22 cellular contexts compared by ENCODE assay signal in genomic region chr7:37435156-37435555, GRCh38. TPM values are rescaled to one million over a fixed set of nuclear protein-coding genes. Genes with fewer than 3 reads are reported as not detected.
DNase-seq lines count a peak whose midpoint lies in the region; ATAC-seq and TF ChIP-seq lines count a peak whose summit lies in the region.
"Had no signal": no experiment of that assay in that cellular context is flagged by ENCODE, and none has a peak within 500 bp of the region (broad histone marks: within the 10 kb centered on the region; RNA-seq: fewer than 3 reads in every experiment).

No MANE protein-coding gene starts in this region.

- DNase-seq in activated T-cell treated with anti-CD3 and anti-CD28 coated beads, Interleukin-2, amount 50 U/mL, for 72 hours: no peak
- DNase-seq in activated T-cell treated with anti-CD3 and anti-CD28 coated beads for 4 hours (no peak), natural killer cell (no peak), thyroid gland (no peak), OCI-M1 (lab: John Stamatoyannopoulos, UW) (no peak), H4 (ENCODE audit: low spot score) (no peak)
- no peak for DNase-seq in natural killer cell treated with Interleukin-12 subunit alpha and Interleukin-12 subunit beta and Interleukin-15 and Interleukin-18, amount 100 ng/mL, for 72 hours (ENCODE audit: low spot score)
- no peak for DNase-seq in naive thymus-derived CD4-positive, alpha-beta T cell
- DNase-seq: AML-193; CD4-positive, alpha-beta memory T cell; DMS153; DMS79 treated with DMSO at 0.1 percent for 48 hours; GF-D8; H7; HFFc6 had no signal

- POLR2A ChIA-PET in naive thymus-derived CD4-positive, alpha-beta T cell (lab: Charles Lee): interaction anchor here (0.8 to 3.1 kb wide), 3 partner anchors 12 to 15 kb away, joined by 3 to 37 read pairs (median 8); partner anchors contain the start of gene ELMO1

- H3K27ac ChIP-seq in naive thymus-derived CD4-positive, alpha-beta T cell (ENCODE audit: low read depth, low read length): no peak overlapping the region
- peak overlapping the region in 2 of 3 donors; percentile 34 to 57 for H3K27ac ChIP-seq in thyroid gland
- H3K27ac ChIP-seq: 22Rv1, A549, C4-2B, HL-60 had no signal

- H3K27ac Mint-ChIP-seq in activated T-cell treated with anti-CD3 and anti-CD28 coated beads, Interleukin-2, amount 50 U/mL, for 72 hours: peak overlapping the region; percentile 84
- H3K27ac Mint-ChIP-seq in natural killer cell: peak overlapping the region in 1 of 2 donors; percentile 29
- H3K27ac Mint-ChIP-seq in natural killer cell treated with Interleukin-12 subunit alpha and Interleukin-12 subunit beta and Interleukin-15 and Interleukin-18, amount 100 ng/mL, for 72 hours: peak overlapping the region in 1 of 2 donors; percentile 72
- H3K27ac Mint-ChIP-seq in naive thymus-derived CD4-positive, alpha-beta T cell: peak overlapping the region in 6 of 9 donors; percentile 8 to 87 (median 56)
- H3K27ac Mint-ChIP-seq: GM23338, HFFc6 had no signal

- no peak overlapping the region for H3K4me3 Mint-ChIP-seq in activated T-cell treated with anti-CD3 and anti-CD28 coated beads, Interleukin-2, amount 50 U/mL, for 72 hours
- H3K4me3 Mint-ChIP-seq in natural killer cell: peak overlapping the region; percentile 45
- H3K4me3 Mint-ChIP-seq in natural killer cell treated with Interleukin-12 subunit alpha and Interleukin-12 subunit beta and Interleukin-15 and Interleukin-18, amount 100 ng/mL, for 72 hours: no peak overlapping the region
- peak overlapping the region in 3 of 10 donors; percentile 14 to 55 (median 16) for H3K4me3 Mint-ChIP-seq in naive thymus-derived CD4-positive, alpha-beta T cell
- H3K4me3 Mint-ChIP-seq: GM23338, HFFc6 had no signal

- CTCF ChIA-PET in naive thymus-derived CD4-positive, alpha-beta T cell (lab: Charles Lee): no interaction called here

- H3K36me3 ChIP-seq in naive thymus-derived CD4-positive, alpha-beta T cell (ENCODE audit: control insufficient read depth in 2 of 3, insufficient read depth in 3 of 3, low read length in 3 of 3): peaks cover 0 to 4% (median 0%) of the 10 kb centered on the region in 3 experiments
- no peaks in the 10 kb centered on the region for H3K36me3 ChIP-seq in thyroid gland

- peaks cover 0 to 5% of the 10 kb centered on the region in 2 donors for H3K36me3 Mint-ChIP-seq in activated T-cell treated with anti-CD3 and anti-CD28 coated beads, Interleukin-2, amount 50 U/mL, for 72 hours (ENCODE audit: insufficient read depth in 2 of 2)
- no peaks in the 10 kb centered on the region for H3K36me3 Mint-ChIP-seq in natural killer cell
- no peaks in the 10 kb centered on the region for H3K36me3 Mint-ChIP-seq in natural killer cell treated with Interleukin-12 subunit alpha and Interleukin-12 subunit beta and Interleukin-15 and Interleukin-18, amount 100 ng/mL, for 72 hours
- peaks cover 0 to 13% (median 3%) of the 10 kb centered on the region in 5 donors for H3K36me3 Mint-ChIP-seq in naive thymus-derived CD4-positive, alpha-beta T cell

- 89 to 90% methylated on average over 2 of the region's 2 CpGs for WGBS in thyroid gland, 2 donors

- no peaks in the 10 kb centered on the region for H3K27me3 ChIP-seq in naive thymus-derived CD4-positive, alpha-beta T cell (ENCODE audit: control insufficient read depth in 2 of 2, insufficient read depth in 2 of 2, low read length in 2 of 2)
- H3K27me3 ChIP-seq in thyroid gland: no peaks in the 10 kb centered on the region

- H3K4me1 Mint-ChIP-seq in activated T-cell treated with anti-CD3 and anti-CD28 coated beads, Interleukin-2, amount 50 U/mL, for 72 hours (ENCODE audit: low read depth): peaks cover 83% of the 10 kb centered on the region
- H3K4me1 Mint-ChIP-seq in natural killer cell: peaks cover 67 to 73% of the 10 kb centered on the region in 2 donors
- peaks cover 47 to 54% of the 10 kb centered on the region in 2 donors for H3K4me1 Mint-ChIP-seq in natural killer cell treated with Interleukin-12 subunit alpha and Interleukin-12 subunit beta and Interleukin-15 and Interleukin-18, amount 100 ng/mL, for 72 hours (ENCODE audit: low read depth in 2 of 2)
- H3K4me1 Mint-ChIP-seq in naive thymus-derived CD4-positive, alpha-beta T cell: peaks cover 57 to 92% (median 81%) of the 10 kb centered on the region in 7 donors

- TF ChIP-seq CTCF in natural killer cell (IDR thresholded peaks at IDR 0.05) (no peak), thyroid gland (IDR thresholded peaks at IDR 0.05) (no peak)

- H3K9me3 ChIP-seq in naive thymus-derived CD4-positive, alpha-beta T cell (ENCODE audit: control insufficient read depth in 2 of 3, low read length in 3 of 3): no peaks in the 10 kb centered on the region
- H3K9me3 ChIP-seq in thyroid gland: no peaks in the 10 kb centered on the region
- H3K9me3 ChIP-seq: A549 had no signal

- H3K9me3 Mint-ChIP-seq in activated T-cell treated with anti-CD3 and anti-CD28 coated beads, Interleukin-2, amount 50 U/mL, for 72 hours: no peaks in the 10 kb centered on the region
- no peaks in the 10 kb centered on the region for H3K9me3 Mint-ChIP-seq in natural killer cell
- H3K9me3 Mint-ChIP-seq in natural killer cell treated with Interleukin-12 subunit alpha and Interleukin-12 subunit beta and Interleukin-15 and Interleukin-18, amount 100 ng/mL, for 72 hours: no peaks in the 10 kb centered on the region
- no peaks in the 10 kb centered on the region for H3K9me3 Mint-ChIP-seq in naive thymus-derived CD4-positive, alpha-beta T cell
- H3K9me3 Mint-ChIP-seq: CD4-positive, alpha-beta memory T cell; GM23338 had no signal

- no peak for TF ChIP-seq POLR2A in thyroid gland (IDR thresholded peaks at IDR 0.05)

- no peak overlapping the region for H3K4me3 ChIP-seq in naive thymus-derived CD4-positive, alpha-beta T cell (ENCODE audit: low read length)
- no peak overlapping the region for H3K4me3 ChIP-seq in thyroid gland (replicated peaks in 1 of 3)
- H3K4me3 ChIP-seq: A549, GM23338 had no signal

- no peak for ATAC-seq in activated T-cell treated with anti-CD3 and anti-CD28 coated beads, Interleukin-2, amount 50 U/mL, for 72 hours (replicated peaks in 1 of 2)
- no peak for ATAC-seq in natural killer cell
- no peak for ATAC-seq in natural killer cell treated with Interleukin-12 subunit alpha and Interleukin-12 subunit beta and Interleukin-15 and Interleukin-18, amount 100 ng/mL, for 72 hours
- ATAC-seq in naive thymus-derived CD4-positive, alpha-beta T cell: no peak
- ATAC-seq: A549, GM23338, HCT116 had no signal

- H3K27me3 Mint-ChIP-seq in activated T-cell treated with anti-CD3 and anti-CD28 coated beads, Interleukin-2, amount 50 U/mL, for 72 hours (ENCODE audit: low read depth): no peaks in the 10 kb centered on the region
- H3K27me3 Mint-ChIP-seq in natural killer cell (ENCODE audit: low read depth in 2 of 2): no peaks in the 10 kb centered on the region
- H3K27me3 Mint-ChIP-seq in natural killer cell treated with Interleukin-12 subunit alpha and Interleukin-12 subunit beta and Interleukin-15 and Interleukin-18, amount 100 ng/mL, for 72 hours: peaks cover 0 to 4% of the 10 kb centered on the region in 2 donors
- H3K27me3 Mint-ChIP-seq in naive thymus-derived CD4-positive, alpha-beta T cell: no peaks in the 10 kb centered on the region
- H3K27me3 Mint-ChIP-seq: CD4-positive, alpha-beta memory T cell had no signal

- H3K4me1 ChIP-seq in naive thymus-derived CD4-positive, alpha-beta T cell (ENCODE audit: control insufficient read depth in 2 of 2, insufficient read depth in 2 of 2, low read length in 2 of 2): peaks cover 12 to 49% of the 10 kb centered on the region in 2 donors
- peaks cover 52 to 72% of the 10 kb centered on the region in 2 donors for H3K4me1 ChIP-seq in thyroid gland

- intact Hi-C loops in natural killer cell (cut with micrococcal nuclease) (no loop called here), thyroid gland (cut with DNase I) (no loop called here)
- intact Hi-C loops in naive thymus-derived CD4-positive, alpha-beta T cell (cut with micrococcal nuclease): no loop called here

RNA-seq across cellular contexts. Expression of gene ELMO1, which starts 13.5 kb away (rescaled TPM):
- total RNA-seq in activated T-cell treated with anti-CD3 and anti-CD28 coated beads, Interleukin-2, amount 50 U/mL, for 72 hours: 100 to 1,000 TPM in 1 of 2 donors, 10 to 100 TPM in 1; 97.2 to 113 TPM
- 100 to 1,000 TPM; 127 to 147 (median 130) TPM for total RNA-seq in natural killer cell
- total RNA-seq in natural killer cell treated with Interleukin-12 subunit alpha and Interleukin-12 subunit beta and Interleukin-15 and Interleukin-18, amount 100 ng/mL, for 72 hours: 100 to 1,000 TPM in 1 of 2 donors, 10 to 100 TPM in 1; 36.8 to 103 TPM
- total RNA-seq in naive thymus-derived CD4-positive, alpha-beta T cell: 100 to 1,000 TPM; 119 to 160 (median 126) TPM
- 100 to 1,000 TPM in 1 of 2 donors, 10 to 100 TPM in 1; 63.6 to 101 TPM for polyA plus RNA-seq in naive thymus-derived CD4-positive, alpha-beta T cell
- 100 to 1,000 TPM; 168 to 423 (median 312) TPM for total RNA-seq in thyroid gland
- total RNA-seq in H4 (2014; rRNA removed; shearing (Covaris generic)): 55.0 and 58.3 TPM in 2 replicates
- total RNA-seq: HFFc6 had no signal
- polyA plus RNA-seq: BJ had no signal
